In the genomic region with DNA sequence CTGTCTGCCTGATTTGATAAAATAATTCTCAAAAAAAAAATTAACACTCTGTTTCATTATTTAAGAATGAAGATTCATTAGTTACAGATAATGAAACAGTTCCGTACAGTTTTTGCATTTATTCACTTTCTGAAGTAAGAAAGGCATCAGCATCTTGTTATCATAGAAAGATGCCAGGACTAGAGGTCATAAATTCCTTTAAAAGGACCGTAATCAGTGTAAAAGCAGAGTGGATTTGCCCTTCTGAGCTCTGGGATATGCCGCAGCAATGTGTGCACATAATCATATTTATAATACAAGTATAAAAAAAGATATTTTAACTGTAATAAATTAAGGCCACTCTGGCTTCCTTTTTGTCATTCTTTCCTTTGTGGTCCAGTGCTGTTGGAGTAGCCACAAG, we compare ENCODE assay signal across 1 cellular context.
TF ChIP-seq lines count a peak whose summit lies in the region.

No MANE protein-coding gene starts in this region.

TF ChIP-seq in K562, 482 proteins besides CTCF, POLR2A, EP300 and RAD21 (continued from another document):
- TF ChIP-seq U2AF2 (optimal IDR thresholded peaks at IDR 0.05; ENCODE audit: low read depth, low read length) (no peak), TCF3 (CRISPR knock-in tag; IDR thresholded peaks at IDR 0.05) (no peak)
